Comparison of ENCODE assay signal across 1 cellular context in the genomic region with DNA sequence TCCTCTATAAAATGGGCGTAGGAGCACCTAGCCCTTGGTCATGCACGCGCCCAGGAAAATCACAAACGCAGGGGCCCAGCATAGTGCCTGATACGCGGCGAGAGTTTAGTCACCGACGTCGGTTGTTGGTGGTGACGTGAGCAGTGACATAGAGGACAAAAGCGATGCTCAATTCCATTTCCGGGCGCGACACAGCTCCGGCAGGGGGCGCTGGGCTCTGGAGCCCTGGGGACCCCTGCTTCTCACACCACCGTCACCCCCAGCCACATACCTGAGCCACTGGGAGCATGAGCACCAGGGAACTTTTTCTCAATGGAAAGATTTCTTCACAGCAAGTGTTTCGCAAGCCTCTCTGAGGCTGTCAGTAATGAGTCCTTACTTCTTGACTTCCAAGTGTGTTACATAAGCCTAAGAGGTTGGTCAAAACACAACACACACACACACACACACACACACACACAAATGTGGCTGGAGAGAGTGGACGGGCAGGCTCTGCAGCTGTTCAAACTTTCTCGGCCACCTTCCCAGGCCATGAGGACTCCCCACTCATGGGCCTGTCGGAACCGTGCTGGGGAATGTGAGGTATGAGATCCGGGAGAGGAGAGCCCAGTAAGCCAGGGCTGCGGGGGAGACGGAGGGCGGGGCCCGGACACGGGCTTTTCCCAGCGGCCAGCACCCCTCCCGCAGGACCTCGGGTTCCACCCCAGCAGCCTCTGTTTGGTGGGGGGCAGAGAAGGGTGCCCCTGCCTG.
TF ChIP-seq lines count a peak whose summit lies in the region.

No MANE protein-coding gene starts in this region.

TF ChIP-seq in K562, 482 proteins besides CTCF, POLR2A, EP300 and RAD21 (continued from another document and continues in another):
- TF ChIP-seq, protein P1, sequence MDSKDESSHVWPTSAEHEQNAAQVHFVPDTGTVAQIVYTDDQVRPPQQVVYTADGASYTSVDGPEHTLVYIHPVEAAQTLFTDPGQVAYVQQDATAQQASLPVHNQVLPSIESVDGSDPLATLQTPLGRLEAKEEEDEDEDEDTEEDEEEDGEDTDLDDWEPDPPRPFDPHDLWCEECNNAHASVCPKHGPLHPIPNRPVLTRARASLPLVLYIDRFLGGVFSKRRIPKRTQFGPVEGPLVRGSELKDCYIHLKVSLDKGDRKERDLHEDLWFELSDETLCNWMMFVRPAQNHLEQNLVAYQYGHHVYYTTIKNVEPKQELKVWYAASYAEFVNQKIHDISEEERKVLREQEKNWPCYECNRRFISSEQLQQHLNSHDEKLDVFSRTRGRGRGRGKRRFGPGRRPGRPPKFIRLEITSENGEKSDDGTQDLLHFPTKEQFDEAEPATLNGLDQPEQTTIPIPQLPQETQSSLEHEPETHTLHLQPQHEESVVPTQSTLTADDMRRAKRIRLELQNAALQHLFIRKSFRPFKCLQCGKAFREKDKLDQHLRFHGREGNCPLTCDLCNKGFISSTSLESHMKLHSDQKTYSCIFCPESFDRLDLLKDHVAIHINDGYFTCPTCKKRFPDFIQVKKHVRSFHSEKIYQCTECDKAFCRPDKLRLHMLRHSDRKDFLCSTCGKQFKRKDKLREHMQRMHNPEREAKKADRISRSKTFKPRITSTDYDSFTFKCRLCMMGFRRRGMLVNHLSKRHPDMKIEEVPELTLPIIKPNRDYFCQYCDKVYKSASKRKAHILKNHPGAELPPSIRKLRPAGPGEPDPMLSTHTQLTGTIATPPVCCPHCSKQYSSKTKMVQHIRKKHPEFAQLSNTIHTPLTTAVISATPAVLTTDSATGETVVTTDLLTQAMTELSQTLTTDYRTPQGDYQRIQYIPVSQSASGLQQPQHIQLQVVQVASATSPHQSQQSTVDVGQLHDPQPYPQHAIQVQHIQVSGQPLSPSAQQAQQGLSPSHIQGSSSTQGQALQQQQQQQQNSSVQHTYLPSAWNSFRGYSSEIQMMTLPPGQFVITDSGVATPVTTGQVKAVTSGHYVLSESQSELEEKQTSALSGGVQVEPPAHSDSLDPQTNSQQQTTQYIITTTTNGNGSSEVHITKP (IDR thresholded peaks at IDR 0.05; ENCODE audit: partially characterized antibody) = peak; percentile 54
- TF ChIP-seq, protein P2, sequence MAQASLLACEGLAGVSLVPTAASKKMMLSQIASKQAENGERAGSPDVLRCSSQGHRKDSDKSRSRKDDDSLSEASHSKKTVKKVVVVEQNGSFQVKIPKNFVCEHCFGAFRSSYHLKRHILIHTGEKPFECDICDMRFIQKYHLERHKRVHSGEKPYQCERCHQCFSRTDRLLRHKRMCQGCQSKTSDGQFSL (CRISPR knock-in tag; IDR thresholded peaks at IDR 0.05) = no peak
- TF ChIP-seq, protein P2 (tag; IDR thresholded peaks at IDR 0.05) = no peak
- peak; percentile 77 for TF ChIP-seq ARID1B (IDR thresholded peaks at IDR 0.05)
- 0 out of 2 replicates have a peak, but pooled peaks have one; percentile 34 for TF ChIP-seq MEF2D (tag; conservative IDR thresholded peaks at IDR 0.05; ENCODE audit: low read depth)
- no peak; the same call in 1 of the 2 replicates for TF ChIP-seq ZNF263 (CRISPR knock-in tag; IDR thresholded peaks at IDR 0.05; ENCODE audit: borderline replicate concordance)
- TF ChIP-seq DMBX1 (CRISPR knock-in tag; IDR thresholded peaks at IDR 0.05; ENCODE audit: borderline replicate concordance) = no peak; the same call in 1 of the 2 replicates
- peak; percentile 76 for TF ChIP-seq POLR2G (IDR thresholded peaks at IDR 0.05; ENCODE audit: low read depth, low read length)
- TF ChIP-seq GATAD2A (IDR thresholded peaks at IDR 0.05) = peak; percentile 88; the same call in 1 of the 2 replicates
- TF ChIP-seq XRCC3 (IDR thresholded peaks at IDR 0.05) = no peak
- no peak for TF ChIP-seq PTRF (tag; IDR thresholded peaks at IDR 0.05)
- TF ChIP-seq NR1H2 (CRISPR knock-in tag; IDR thresholded peaks at IDR 0.05) = no peak
- TF ChIP-seq ESRRB (CRISPR knock-in tag; IDR thresholded peaks at IDR 0.05; ENCODE audit: borderline replicate concordance) = no peak
- no peak for TF ChIP-seq TCF7L2 (IDR thresholded peaks at IDR 0.05; ENCODE audit: low read depth, low read length)
- TF ChIP-seq, protein P3, sequence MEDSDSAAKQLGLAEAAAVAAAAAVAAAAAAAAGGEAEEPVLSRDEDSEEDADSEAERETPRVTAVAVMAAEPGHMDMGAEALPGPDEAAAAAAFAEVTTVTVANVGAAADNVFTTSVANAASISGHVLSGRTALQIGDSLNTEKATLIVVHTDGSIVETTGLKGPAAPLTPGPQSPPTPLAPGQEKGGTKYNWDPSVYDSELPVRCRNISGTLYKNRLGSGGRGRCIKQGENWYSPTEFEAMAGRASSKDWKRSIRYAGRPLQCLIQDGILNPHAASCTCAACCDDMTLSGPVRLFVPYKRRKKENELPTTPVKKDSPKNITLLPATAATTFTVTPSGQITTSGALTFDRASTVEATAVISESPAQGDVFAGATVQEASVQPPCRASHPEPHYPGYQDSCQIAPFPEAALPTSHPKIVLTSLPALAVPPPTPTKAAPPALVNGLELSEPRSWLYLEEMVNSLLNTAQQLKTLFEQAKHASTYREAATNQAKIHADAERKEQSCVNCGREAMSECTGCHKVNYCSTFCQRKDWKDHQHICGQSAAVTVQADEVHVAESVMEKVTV (CRISPR knock-in tag; IDR thresholded peaks at IDR 0.05) = peak; percentile 55
- TF ChIP-seq ZNF239 (CRISPR knock-in tag; IDR thresholded peaks at IDR 0.05) = no peak
- TF ChIP-seq DNMT1 (IDR thresholded peaks at IDR 0.05) = 0 out of 2 replicates have a peak, but pooled peaks have one; percentile 79
- TF ChIP-seq, protein P4, sequence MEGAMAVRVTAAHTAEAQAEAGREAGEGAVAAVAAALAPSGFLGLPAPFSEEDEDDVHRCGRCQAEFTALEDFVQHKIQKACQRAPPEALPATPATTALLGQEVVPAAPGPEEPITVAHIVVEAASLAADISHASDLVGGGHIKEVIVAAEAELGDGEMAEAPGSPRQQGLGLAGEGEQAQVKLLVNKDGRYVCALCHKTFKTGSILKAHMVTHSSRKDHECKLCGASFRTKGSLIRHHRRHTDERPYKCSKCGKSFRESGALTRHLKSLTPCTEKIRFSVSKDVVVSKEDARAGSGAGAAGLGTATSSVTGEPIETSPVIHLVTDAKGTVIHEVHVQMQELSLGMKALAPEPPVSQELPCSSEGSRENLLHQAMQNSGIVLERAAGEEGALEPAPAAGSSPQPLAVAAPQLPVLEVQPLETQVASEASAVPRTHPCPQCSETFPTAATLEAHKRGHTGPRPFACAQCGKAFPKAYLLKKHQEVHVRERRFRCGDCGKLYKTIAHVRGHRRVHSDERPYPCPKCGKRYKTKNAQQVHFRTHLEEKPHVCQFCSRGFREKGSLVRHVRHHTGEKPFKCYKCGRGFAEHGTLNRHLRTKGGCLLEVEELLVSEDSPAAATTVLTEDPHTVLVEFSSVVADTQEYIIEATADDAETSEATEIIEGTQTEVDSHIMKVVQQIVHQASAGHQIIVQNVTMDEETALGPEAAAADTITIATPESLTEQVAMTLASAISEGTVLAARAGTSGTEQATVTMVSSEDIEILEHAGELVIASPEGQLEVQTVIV (CRISPR knock-in tag; IDR thresholded peaks at IDR 0.05; ENCODE audit: borderline replicate concordance) = no peak
- no peak for TF ChIP-seq NCOA4 (IDR thresholded peaks at IDR 0.05; ENCODE audit: partially characterized antibody)
- TF ChIP-seq U2AF2 (optimal IDR thresholded peaks at IDR 0.05; ENCODE audit: low read depth, low read length) = no peak
- TF ChIP-seq ZSCAN29 (IDR thresholded peaks at IDR 0.05) = 0 out of 2 replicates have a peak, but pooled peaks have one; percentile 3
- TF ChIP-seq, protein P5, sequence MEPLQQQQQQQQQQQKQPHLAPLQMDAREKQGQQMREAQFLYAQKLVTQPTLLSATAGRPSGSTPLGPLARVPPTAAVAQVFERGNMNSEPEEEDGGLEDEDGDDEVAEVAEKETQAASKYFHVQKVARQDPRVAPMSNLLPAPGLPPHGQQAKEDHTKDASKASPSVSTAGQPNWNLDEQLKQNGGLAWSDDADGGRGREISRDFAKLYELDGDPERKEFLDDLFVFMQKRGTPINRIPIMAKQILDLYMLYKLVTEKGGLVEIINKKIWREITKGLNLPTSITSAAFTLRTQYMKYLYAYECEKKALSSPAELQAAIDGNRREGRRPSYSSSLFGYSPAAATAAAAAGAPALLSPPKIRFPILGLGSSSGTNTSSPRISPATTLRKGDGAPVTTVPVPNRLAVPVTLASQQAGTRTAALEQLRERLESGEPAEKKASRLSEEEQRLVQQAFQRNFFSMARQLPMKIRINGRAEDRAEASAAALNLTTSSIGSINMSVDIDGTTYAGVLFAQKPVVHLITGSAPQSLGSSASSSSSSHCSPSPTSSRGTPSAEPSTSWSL (CRISPR knock-in tag; IDR thresholded peaks at IDR 0.05; ENCODE audit: borderline replicate concordance) = no peak
- TF ChIP-seq ZNF224 (CRISPR knock-in tag; IDR thresholded peaks at IDR 0.05) = no peak
- no peak for TF ChIP-seq TSC22D4 (tag; IDR thresholded peaks at IDR 0.05)
- no peak for TF ChIP-seq ZNF589 (CRISPR knock-in tag; IDR thresholded peaks at IDR 0.05; ENCODE audit: low read depth)
- TF ChIP-seq ETV6 (IDR thresholded peaks at IDR 0.05; ENCODE audit: borderline replicate concordance in 1 of 2, low read depth in 2 of 2, low read length in 1 of 2) = no peak
- no peak for TF ChIP-seq ETV6 (CRISPR knock-in tag; IDR thresholded peaks at IDR 0.05; ENCODE audit: borderline replicate concordance)
- peak; percentile 48 for TF ChIP-seq KLF16 (IDR thresholded peaks at IDR 0.05)
- TF ChIP-seq, protein P6, sequence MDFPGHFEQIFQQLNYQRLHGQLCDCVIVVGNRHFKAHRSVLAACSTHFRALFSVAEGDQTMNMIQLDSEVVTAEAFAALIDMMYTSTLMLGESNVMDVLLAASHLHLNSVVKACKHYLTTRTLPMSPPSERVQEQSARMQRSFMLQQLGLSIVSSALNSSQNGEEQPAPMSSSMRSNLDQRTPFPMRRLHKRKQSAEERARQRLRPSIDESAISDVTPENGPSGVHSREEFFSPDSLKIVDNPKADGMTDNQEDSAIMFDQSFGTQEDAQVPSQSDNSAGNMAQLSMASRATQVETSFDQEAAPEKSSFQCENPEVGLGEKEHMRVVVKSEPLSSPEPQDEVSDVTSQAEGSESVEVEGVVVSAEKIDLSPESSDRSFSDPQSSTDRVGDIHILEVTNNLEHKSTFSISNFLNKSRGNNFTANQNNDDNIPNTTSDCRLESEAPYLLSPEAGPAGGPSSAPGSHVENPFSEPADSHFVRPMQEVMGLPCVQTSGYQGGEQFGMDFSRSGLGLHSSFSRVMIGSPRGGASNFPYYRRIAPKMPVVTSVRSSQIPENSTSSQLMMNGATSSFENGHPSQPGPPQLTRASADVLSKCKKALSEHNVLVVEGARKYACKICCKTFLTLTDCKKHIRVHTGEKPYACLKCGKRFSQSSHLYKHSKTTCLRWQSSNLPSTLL (IDR thresholded peaks at IDR 0.05) = no peak
- TF ChIP-seq, protein P7, sequence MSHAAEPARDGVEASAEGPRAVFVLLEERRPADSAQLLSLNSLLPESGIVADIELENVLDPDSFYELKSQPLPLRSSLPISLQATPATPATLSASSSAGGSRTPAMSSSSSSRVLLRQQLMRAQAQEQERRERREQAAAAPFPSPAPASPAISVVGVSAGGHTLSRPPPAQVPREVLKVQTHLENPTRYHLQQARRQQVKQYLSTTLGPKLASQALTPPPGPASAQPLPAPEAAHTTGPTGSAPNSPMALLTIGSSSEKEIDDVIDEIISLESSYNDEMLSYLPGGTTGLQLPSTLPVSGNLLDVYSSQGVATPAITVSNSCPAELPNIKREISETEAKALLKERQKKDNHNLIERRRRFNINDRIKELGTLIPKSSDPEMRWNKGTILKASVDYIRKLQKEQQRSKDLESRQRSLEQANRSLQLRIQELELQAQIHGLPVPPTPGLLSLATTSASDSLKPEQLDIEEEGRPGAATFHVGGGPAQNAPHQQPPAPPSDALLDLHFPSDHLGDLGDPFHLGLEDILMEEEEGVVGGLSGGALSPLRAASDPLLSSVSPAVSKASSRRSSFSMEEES (CRISPR knock-in tag; IDR thresholded peaks at IDR 0.05) = no peak
- TF ChIP-seq, protein P8, sequence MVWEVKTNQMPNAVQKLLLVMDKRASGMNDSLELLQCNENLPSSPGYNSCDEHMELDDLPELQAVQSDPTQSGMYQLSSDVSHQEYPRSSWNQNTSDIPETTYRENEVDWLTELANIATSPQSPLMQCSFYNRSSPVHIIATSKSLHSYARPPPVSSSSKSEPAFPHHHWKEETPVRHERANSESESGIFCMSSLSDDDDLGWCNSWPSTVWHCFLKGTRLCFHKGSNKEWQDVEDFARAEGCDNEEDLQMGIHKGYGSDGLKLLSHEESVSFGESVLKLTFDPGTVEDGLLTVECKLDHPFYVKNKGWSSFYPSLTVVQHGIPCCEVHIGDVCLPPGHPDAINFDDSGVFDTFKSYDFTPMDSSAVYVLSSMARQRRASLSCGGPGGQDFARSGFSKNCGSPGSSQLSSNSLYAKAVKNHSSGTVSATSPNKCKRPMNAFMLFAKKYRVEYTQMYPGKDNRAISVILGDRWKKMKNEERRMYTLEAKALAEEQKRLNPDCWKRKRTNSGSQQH (CRISPR knock-in tag; IDR thresholded peaks at IDR 0.05) = 0 out of 2 replicates have a peak, but pooled peaks have one; percentile 42
- TF ChIP-seq, protein P9, sequence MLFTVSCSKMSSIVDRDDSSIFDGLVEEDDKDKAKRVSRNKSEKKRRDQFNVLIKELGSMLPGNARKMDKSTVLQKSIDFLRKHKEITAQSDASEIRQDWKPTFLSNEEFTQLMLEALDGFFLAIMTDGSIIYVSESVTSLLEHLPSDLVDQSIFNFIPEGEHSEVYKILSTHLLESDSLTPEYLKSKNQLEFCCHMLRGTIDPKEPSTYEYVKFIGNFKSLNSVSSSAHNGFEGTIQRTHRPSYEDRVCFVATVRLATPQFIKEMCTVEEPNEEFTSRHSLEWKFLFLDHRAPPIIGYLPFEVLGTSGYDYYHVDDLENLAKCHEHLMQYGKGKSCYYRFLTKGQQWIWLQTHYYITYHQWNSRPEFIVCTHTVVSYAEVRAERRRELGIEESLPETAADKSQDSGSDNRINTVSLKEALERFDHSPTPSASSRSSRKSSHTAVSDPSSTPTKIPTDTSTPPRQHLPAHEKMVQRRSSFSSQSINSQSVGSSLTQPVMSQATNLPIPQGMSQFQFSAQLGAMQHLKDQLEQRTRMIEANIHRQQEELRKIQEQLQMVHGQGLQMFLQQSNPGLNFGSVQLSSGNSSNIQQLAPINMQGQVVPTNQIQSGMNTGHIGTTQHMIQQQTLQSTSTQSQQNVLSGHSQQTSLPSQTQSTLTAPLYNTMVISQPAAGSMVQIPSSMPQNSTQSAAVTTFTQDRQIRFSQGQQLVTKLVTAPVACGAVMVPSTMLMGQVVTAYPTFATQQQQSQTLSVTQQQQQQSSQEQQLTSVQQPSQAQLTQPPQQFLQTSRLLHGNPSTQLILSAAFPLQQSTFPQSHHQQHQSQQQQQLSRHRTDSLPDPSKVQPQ (CRISPR knock-in tag; IDR thresholded peaks at IDR 0.05; ENCODE audit: borderline replicate concordance) = no peak
- TF ChIP-seq RBM25 (IDR thresholded peaks at IDR 0.05; ENCODE audit: low read depth, low read length, severe bottlenecking) = peak; percentile 26
- no peak for TF ChIP-seq ZNF778 (CRISPR knock-in tag; IDR thresholded peaks at IDR 0.05)
